8 cellular contexts compared by ENCODE assay signal in the genomic region with DNA sequence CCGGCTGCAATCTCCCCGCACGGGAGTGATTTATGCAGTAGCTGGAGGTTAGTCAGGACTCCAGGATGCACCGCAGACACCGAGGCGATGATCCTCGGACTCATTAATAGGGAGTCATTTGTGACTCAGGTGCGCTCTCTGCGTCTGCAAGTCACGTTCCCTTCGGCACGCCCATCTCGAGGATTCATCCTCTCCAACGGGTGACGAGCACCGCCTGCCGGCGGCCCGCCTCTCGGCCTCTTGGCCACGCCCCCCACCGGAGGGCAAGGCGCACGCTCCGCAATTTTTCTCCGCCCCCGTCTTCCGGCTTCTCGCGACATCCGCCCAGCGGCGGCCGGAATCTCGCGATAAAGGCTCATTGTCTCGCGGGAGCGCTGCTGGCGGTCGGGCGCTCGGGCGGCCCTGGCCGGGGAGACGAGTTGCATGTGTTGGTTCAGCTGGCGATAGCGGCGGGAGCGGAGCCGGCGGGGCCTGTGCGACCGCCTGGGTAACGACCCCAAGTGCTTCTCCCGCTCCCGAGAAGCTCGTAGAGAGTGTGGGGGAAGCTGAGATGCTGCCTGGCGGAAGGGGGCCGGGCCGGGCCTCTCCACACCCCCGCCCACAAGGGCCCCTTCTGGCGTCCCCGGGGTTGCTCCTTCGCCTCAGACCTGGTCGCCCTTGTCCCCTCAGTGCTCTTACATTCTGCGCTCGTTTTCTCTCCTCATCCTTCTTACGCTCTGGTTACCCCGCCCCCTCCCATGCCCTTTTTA. TPM values are rescaled to one million over a fixed set of nuclear protein-coding genes. Genes with fewer than 3 reads are reported as not detected.
DNase-seq lines count a peak whose midpoint lies in the region; ATAC-seq, FAIRE-seq and TF ChIP-seq lines count a peak whose summit lies in the region.

A gene with protein sequence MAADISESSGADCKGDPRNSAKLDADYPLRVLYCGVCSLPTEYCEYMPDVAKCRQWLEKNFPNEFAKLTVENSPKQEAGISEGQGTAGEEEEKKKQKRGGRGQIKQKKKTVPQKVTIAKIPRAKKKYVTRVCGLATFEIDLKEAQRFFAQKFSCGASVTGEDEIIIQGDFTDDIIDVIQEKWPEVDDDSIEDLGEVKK (plus strand): TSS at position 361 of the 749 bp plus-strand sequence. CDS start 878 bp downstream, outside the sequence.

- H3K27ac ChIP-seq in small intestine (ENCODE audit: low read depth in 1 of 2, low read length in 1 of 2): peak within 1 kb of the TSS; percentile 62 to 89

- peaks cover 0 to 7% of the 10 kb centered on the region in 2 donors for H3K4me1 ChIP-seq in small intestine (ENCODE audit: control insufficient read depth in 2 of 2, insufficient read depth in 1 of 2, low read depth in 1 of 2, low read length in 1 of 2)

- DNase-seq in AG08396 (ENCODE audit: low spot score) (peak; percentile 98), NCI-H2227 (lab: John Stamatoyannopoulos, UW; ENCODE audit: unreplicated experiment) (peak; percentile 100), bronchial epithelial cell (ENCODE audit: low read depth) (peak; percentile 99), iPS-NIHi11 (ENCODE audit: low spot score) (peak; percentile 97), small intestine (peak; percentile 99)

- peak; percentile 96 for ATAC-seq in GM18907 (IDR thresholded peaks at IDR 0.05; ENCODE audit: unreplicated experiment)
- ATAC-seq in HG03159 (IDR thresholded peaks at IDR 0.05; ENCODE audit: unreplicated experiment): peak; percentile 96

- TF ChIP-seq CTCF in WI38 (IDR thresholded peaks at IDR 0.05; ENCODE audit: low read depth, low read length) (peak; percentile 93), bronchial epithelial cell (IDR thresholded peaks at IDR 0.05; ENCODE audit: insufficient read depth, low read length, severe bottlenecking) (peak; percentile 98)

- no peaks in the 10 kb centered on the region for H3K9me3 ChIP-seq in small intestine (ENCODE audit: control insufficient read depth, low read depth)

- WGBS in small intestine, 3 donors: 0% methylated on average over 61 to 70 of the region's 70 CpGs

- H3K4me3 ChIP-seq in WI38 (ENCODE audit: low read depth, low read length): peak within 1 kb of the TSS; percentile 83
- H3K4me3 ChIP-seq in bronchial epithelial cell (ENCODE audit: low read depth, low read length): peak within 1 kb of the TSS; percentile 70
- H3K4me3 ChIP-seq in small intestine (ENCODE audit: low read depth in 1 of 2, low read length in 2 of 2): peak within 1 kb of the TSS; percentile 64 to 81

- H3K36me3 ChIP-seq in bronchial epithelial cell (ENCODE audit: control insufficient read depth, insufficient read depth, low read length): peaks cover 6% of the 10 kb centered on the region
- H3K36me3 ChIP-seq in small intestine (ENCODE audit: control insufficient read depth in 2 of 2, insufficient read depth in 2 of 2, low read length in 2 of 2): peaks cover 0 to 2% of the 10 kb centered on the region in 2 donors

- H3K27me3 ChIP-seq in bronchial epithelial cell (ENCODE audit: control insufficient read depth, insufficient read depth, low read length) (no peaks in the 10 kb centered on the region), small intestine (ENCODE audit: control insufficient read depth in 2 of 2, insufficient read depth in 2 of 2, low read length in 2 of 2) (no peaks in the 10 kb centered on the region)

- FAIRE-seq in bronchial epithelial cell (lab: Jason Lieb, UNC) (peak; percentile 76), small intestine (lab: Jason Lieb, UNC) (no peak)

RNA-seq across cellular contexts. Expression of the gene that starts here (rescaled TPM):
- total RNA-seq in bronchial epithelial cell: 35.3 and 49.7 TPM in 2 replicates
- 10 to 100 TPM; 23.7 to 37.5 (median 25.9) TPM for polyA plus RNA-seq in small intestine

Comparison
In these comparisons a context has a peak if more than half of its experiments do, and no peak if none do; other contexts are left out.
1. Peak in every context shown above with its lines: DNase-seq, ATAC-seq, H3K4me3 ChIP-seq and H3K27ac ChIP-seq.